Comparison of ENCODE assay signal across 27 cellular contexts in the genomic region with DNA sequence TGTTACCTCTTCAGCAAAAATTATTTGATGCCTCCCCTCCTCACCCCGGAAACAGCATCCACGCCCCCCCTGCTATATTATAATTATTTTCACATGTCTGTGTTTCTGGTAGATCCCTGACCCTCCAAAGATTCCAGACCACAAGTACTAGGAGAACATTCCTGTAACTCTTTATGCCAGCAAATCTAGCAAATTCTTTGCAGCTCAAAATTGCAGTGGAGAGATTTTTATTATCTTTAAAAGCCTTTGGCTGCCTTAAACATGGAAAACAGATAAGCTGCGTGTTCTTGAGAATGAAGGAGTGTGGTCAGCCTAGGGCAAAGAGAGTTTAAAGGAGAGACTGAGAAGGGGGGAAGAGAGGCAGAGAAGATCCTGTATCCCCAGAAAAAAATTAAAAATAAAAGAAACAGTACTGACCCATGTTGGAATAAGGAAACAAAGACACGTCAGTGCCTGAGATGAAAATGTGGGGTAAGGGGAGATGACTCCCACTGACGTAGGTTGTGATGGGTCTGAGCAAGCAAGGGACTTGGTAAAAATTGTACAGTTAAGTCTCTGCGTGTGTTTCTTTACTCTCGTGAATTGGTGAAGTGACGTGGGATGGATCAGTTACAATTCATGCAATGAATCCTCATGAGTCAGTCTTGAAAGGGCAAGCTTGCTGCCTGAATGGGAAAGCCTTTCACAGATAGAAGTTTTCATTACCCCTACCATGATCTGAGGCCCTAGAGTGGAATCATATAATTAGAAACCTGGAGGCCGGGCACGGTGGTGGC. TPM values are rescaled to one million over a fixed set of nuclear protein-coding genes. Genes with fewer than 3 reads are reported as not detected.
DNase-seq lines count a peak whose midpoint lies in the region; ATAC-seq and TF ChIP-seq lines count a peak whose summit lies in the region.
"Had no signal": no experiment of that assay in that cellular context is flagged by ENCODE, and none has a peak within 500 bp of the region (broad histone marks: within the 10 kb centered on the region; RNA-seq: fewer than 3 reads in every experiment).

No MANE protein-coding gene starts in this region.

- no peak for TF ChIP-seq CTCF in AG09309 (IDR thresholded peaks at IDR 0.05; ENCODE audit: control insufficient read depth, insufficient read depth, low read depth, low read length, missing control alignments)
- TF ChIP-seq CTCF in fibroblast of mammary gland (conservative IDR thresholded peaks at IDR 0.05; ENCODE audit: control insufficient read depth, insufficient read depth, low read depth, low read length): no peak
- TF ChIP-seq CTCF in osteocyte (IDR thresholded peaks at IDR 0.05): no peak

- ATAC-seq in GM19463 (IDR thresholded peaks at IDR 0.05; ENCODE audit: unreplicated experiment) (no peak), GM21529 (IDR thresholded peaks at IDR 0.05; ENCODE audit: unreplicated experiment) (no peak), HG02571 (IDR thresholded peaks at IDR 0.05; ENCODE audit: unreplicated experiment) (no peak)
- ATAC-seq: A549; activated CD8-positive, alpha-beta memory T cell treated with anti-CD3 and anti-CD28 coated beads, Interleukin-2, amount 10 ng/mL, durations not matched to agents 7 days and 5 days; stimulated activated naive CD8-positive, alpha-beta T cell treated with anti-CD3 and anti-CD28 coated beads, Interleukin-15, amount 100 ng/mL, for 72 hours; WTC11 had no signal

- peak overlapping the region; percentile 60; the same call in 1 of the 2 replicates for H3K27ac ChIP-seq in SK-N-MC
- H3K27ac ChIP-seq: A549, BLaER1, lower lobe of right lung, neural progenitor cell had no signal

- H3K9me3 ChIP-seq in SK-N-MC (ENCODE audit: low read depth, low read length): no peaks in the 10 kb centered on the region
- H3K9me3 ChIP-seq: A549, BLaER1, lower lobe of right lung, upper lobe of left lung had no signal

- no peaks in the 10 kb centered on the region for H3K27me3 Mint-ChIP-seq in osteocyte (ENCODE audit: unreplicated experiment)
- H3K27me3 Mint-ChIP-seq: progenitor cell of endocrine pancreas had no signal

- H3K27ac Mint-ChIP-seq in osteocyte (ENCODE audit: unreplicated experiment): peak overlapping the region; percentile 71
- H3K27ac Mint-ChIP-seq: activated CD8-positive, alpha-beta memory T cell treated with anti-CD3 and anti-CD28 coated beads, Interleukin-2, amount 10 ng/mL, durations not matched to agents 7 days and 5 days; neural progenitor cell; progenitor cell of endocrine pancreas; stimulated activated naive CD8-positive, alpha-beta T cell treated with anti-CD3 and anti-CD28 coated beads, Interleukin-15, amount 100 ng/mL, for 72 hours; WTC11 had no signal

- peaks cover 54% of the 10 kb centered on the region for H3K4me1 Mint-ChIP-seq in osteocyte (ENCODE audit: unreplicated experiment)
- H3K4me1 Mint-ChIP-seq: activated CD8-positive, alpha-beta memory T cell treated with anti-CD3 and anti-CD28 coated beads, Interleukin-2, amount 10 ng/mL, durations not matched to agents 7 days and 5 days; stimulated activated naive CD8-positive, alpha-beta T cell treated with anti-CD3 and anti-CD28 coated beads, Interleukin-15, amount 100 ng/mL, for 72 hours had no signal

- H3K4me3 Mint-ChIP-seq in osteocyte (ENCODE audit: unreplicated experiment): no peak overlapping the region
- H3K4me3 Mint-ChIP-seq: activated CD8-positive, alpha-beta memory T cell treated with anti-CD3 and anti-CD28 coated beads, Interleukin-2, amount 10 ng/mL, durations not matched to agents 7 days and 5 days; neural progenitor cell; stimulated activated naive CD8-positive, alpha-beta T cell treated with anti-CD3 and anti-CD28 coated beads, Interleukin-15, amount 100 ng/mL, for 72 hours; WTC11 had no signal

- no peak overlapping the region for H3K9ac ChIP-seq in SK-N-MC (ENCODE audit: insufficient read length)
- H3K9ac ChIP-seq: BLaER1, neural progenitor cell had no signal

- H3K36me3 Mint-ChIP-seq in osteocyte (ENCODE audit: unreplicated experiment): peaks cover 5% of the 10 kb centered on the region
- H3K36me3 Mint-ChIP-seq: activated CD8-positive, alpha-beta memory T cell treated with anti-CD3 and anti-CD28 coated beads, Interleukin-2, amount 10 ng/mL, durations not matched to agents 7 days and 5 days; WTC11 had no signal

- H3K9me3 Mint-ChIP-seq in osteocyte (ENCODE audit: unreplicated experiment): no peaks in the 10 kb centered on the region
- H3K9me3 Mint-ChIP-seq: neural progenitor cell; stimulated activated naive CD8-positive, alpha-beta T cell treated with anti-CD3 and anti-CD28 coated beads, Interleukin-15, amount 100 ng/mL, for 72 hours; WTC11 had no signal

- peaks cover 5% of the 10 kb centered on the region; the same call in 1 of the 2 replicates for H3K36me3 ChIP-seq in SK-N-MC (ENCODE audit: insufficient read depth, low read length)
- H3K36me3 ChIP-seq: BLaER1, lower lobe of right lung, neural progenitor cell, upper lobe of left lung had no signal

- peak; percentile 85 for DNase-seq in AG09309 (ENCODE audit: low read depth)
- no peak for DNase-seq in SK-N-MC (ENCODE audit: low read depth, low spot score)
- DNase-seq in fibroblast of mammary gland (ENCODE audit: low read depth): peak; percentile 28
- no peak for DNase-seq in osteocyte (ENCODE audit: extremely low spot score, unreplicated experiment)
- no peak for DNase-seq in SW480 (ENCODE audit: low spot score)
- DNase-seq: activated CD4-positive, alpha-beta T cell treated with anti-CD3 and anti-CD28 coated beads, Interleukin-2, amount 50 U/mL, for 1 hour; activated CD8-positive, alpha-beta memory T cell treated with anti-CD3 and anti-CD28 coated beads, Interleukin-2, amount 10 ng/mL, durations not matched to agents 7 days and 5 days; activated naive CD4-positive, alpha-beta T cell treated with anti-CD3 and anti-CD28 coated beads, Interleukin-2, amount 50 U/mL, for 16 hours; anterior cingulate cortex; COR-L47; DMS79; effector memory CD4-positive, alpha-beta T cell; erythroblast; lower lobe of right lung; NCI-H1048; NCI-H187 treated with DMSO at 0.1 percent for 48 hours; NCI-H774; stimulated activated naive CD8-positive, alpha-beta T cell treated with anti-CD3 and anti-CD28 coated beads, Interleukin-15, amount 100 ng/mL, for 72 hours; upper lobe of left lung had no signal

- H3K4me3 ChIP-seq in AG09309 (ENCODE audit: control insufficient read depth, low read depth, low read length) (no peak overlapping the region; the same call in 1 of the 2 replicates), SK-N-MC (0 out of 2 replicates have a peak overlapping the region, but pooled peaks have one; percentile 11), fibroblast of mammary gland (ENCODE audit: control insufficient read depth, low read depth, low read length) (no peak overlapping the region)
- H3K4me3 ChIP-seq: A549, BLaER1, lower lobe of right lung, neural progenitor cell, upper lobe of left lung had no signal

RNA-seq across cellular contexts. Expression of gene ID4, which starts 8.3 kb away (rescaled TPM):
- total RNA-seq in osteocyte: 42.5 and 46.8 TPM in 2 replicates
- total RNA-seq: activated CD8-positive, alpha-beta memory T cell treated with anti-CD3 and anti-CD28 coated beads, Interleukin-2, amount 10 ng/mL, durations not matched to agents 7 days and 5 days had no signal

Comparison
In these comparisons a context has a peak if more than half of its experiments do, and no peak if none do; other contexts are left out.
1. DNase-seq: peak in AG09309 (single experiment) and fibroblast of mammary gland (single experiment); none in SK-N-MC (single experiment), osteocyte (single experiment) and SW480 (single experiment).